8 cellular contexts compared by ENCODE assay signal in the genomic region with DNA sequence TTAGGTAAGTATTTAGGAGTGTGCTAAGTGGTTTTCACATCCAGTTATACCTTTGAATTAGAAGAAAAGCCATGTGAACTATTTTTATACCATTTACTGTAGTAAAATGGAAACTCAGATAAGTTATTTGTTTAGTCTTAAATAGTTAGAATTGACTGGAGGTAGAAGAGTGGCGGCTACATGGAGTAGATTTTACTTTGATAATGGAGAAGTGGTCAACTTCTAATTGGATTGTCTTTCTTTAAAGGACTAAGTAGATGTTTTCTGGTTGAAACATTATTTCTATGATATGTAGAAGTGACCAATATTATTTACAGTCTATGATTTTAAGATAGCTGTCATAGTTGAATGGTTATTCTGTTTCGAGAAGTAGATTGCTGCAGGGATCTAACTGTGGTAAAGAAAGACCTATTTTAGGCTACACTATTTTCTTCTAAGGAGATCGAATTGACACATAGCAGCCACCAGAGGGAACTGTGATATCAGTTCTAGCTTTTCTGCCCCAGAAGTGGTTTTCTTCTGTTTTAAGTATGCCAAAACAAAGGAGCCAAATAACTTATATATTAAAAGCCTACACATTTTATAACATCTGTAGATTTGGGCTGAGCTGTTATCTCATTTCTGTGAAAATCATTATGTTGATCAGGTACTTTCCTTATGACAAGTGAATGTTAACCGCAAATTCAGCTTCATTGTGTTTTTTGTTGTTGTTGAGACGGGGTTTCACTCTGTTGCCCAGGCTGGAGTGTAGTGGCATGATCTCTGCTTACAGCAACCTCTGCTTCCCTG. TPM values are rescaled to one million over a fixed set of nuclear protein-coding genes. Genes with fewer than 3 reads are reported as not detected.
DNase-seq lines count a peak whose midpoint lies in the region; ATAC-seq, FAIRE-seq and TF ChIP-seq lines count a peak whose summit lies in the region.

No MANE protein-coding gene starts in this region.

- peak; percentile 43 for TF ChIP-seq CTCF in kidney (IDR thresholded peaks at IDR 0.05; ENCODE audit: borderline replicate concordance, extremely low read depth, insufficient read depth)

- H3K4me3 ChIP-seq in Karpas-422 (ENCODE audit: low read length) (no peak overlapping the region), kidney (ENCODE audit: low read length in 2 of 2) (no peak overlapping the region)

- H2AFZ ChIP-seq in Karpas-422 (ENCODE audit: low read length): no peak overlapping the region

- peaks cover 17% of the 10 kb centered on the region; the same call in 1 of the 2 replicates for H3K36me3 ChIP-seq in Karpas-422 (ENCODE audit: insufficient read depth, low read length)
- H3K36me3 ChIP-seq in kidney (ENCODE audit: control insufficient read depth in 1 of 2, insufficient read depth in 2 of 2, low read length in 2 of 2): no peaks in the 10 kb centered on the region

- H3K9me2 ChIP-seq in Karpas-422 (replicated peaks; ENCODE audit: insufficient read depth, low read length): no peaks in the 10 kb centered on the region

- H3K79me2 ChIP-seq in Karpas-422 (ENCODE audit: low read length): peaks cover 97% of the 10 kb centered on the region

- DNase-seq in SKM-1 treated with dmso at 0.1 percent for 144 hours (lab: John Stamatoyannopoulos, UW; ENCODE audit: unreplicated experiment) (peak; percentile 25), SKM-1 (lab: John Stamatoyannopoulos, UW; ENCODE audit: unreplicated experiment) (no peak), Karpas-422 (peak; percentile 81), amniotic stem cell (lab: John Stamatoyannopoulos, UW) (peak; percentile 22), kidney (no peak), NCI-H146 (lab: John Stamatoyannopoulos, UW) (no peak), NCI-H446 (lab: John Stamatoyannopoulos, UW) (no peak)

- peak overlapping the region; percentile 12 for H3K27ac ChIP-seq in Karpas-422 (ENCODE audit: low read length)
- no peak overlapping the region for H3K27ac ChIP-seq in kidney (ENCODE audit: low read depth in 2 of 2, low read length in 2 of 2)

- H3K4me2 ChIP-seq in Karpas-422 (ENCODE audit: low read depth, low read length, poor library complexity, severe bottlenecking): peak overlapping the region; percentile 42

- H3K9me3 ChIP-seq in Karpas-422 (ENCODE audit: low read length) (no peaks in the 10 kb centered on the region), kidney (ENCODE audit: control insufficient read depth in 1 of 2, low read length in 2 of 2) (no peaks in the 10 kb centered on the region)

- peak; percentile 62 for FAIRE-seq in kidney (lab: Jason Lieb, UNC)

- H3K27me3 ChIP-seq in Karpas-422 (ENCODE audit: low read length): no peaks in the 10 kb centered on the region

- peak; percentile 88 for ATAC-seq in GM21786 (IDR thresholded peaks at IDR 0.05; ENCODE audit: unreplicated experiment)

- intact Hi-C loops in kidney (cut with DNase I): no loop called here

- H3K4me1 ChIP-seq in Karpas-422 (ENCODE audit: low read length) (peaks cover 38% of the 10 kb centered on the region), kidney (ENCODE audit: control insufficient read depth in 1 of 2, insufficient read depth in 1 of 2, low read depth in 1 of 2, low read length in 2 of 2) (peaks cover 0 to 5% of the 10 kb centered on the region in 2 donors)

- peaks cover 33% of the 10 kb centered on the region for H4K20me1 ChIP-seq in Karpas-422 (ENCODE audit: insufficient read depth, low read depth, low read length)

- H3K9ac ChIP-seq in Karpas-422 (ENCODE audit: low read length) (no peak overlapping the region), kidney (ENCODE audit: low read length in 2 of 2) (no peak overlapping the region)

RNA-seq across cellular contexts. Expression of gene ZMYM2, which starts 26.1 kb away (rescaled TPM):
- 66.2 and 148 TPM in 2 replicates for total RNA-seq in Karpas-422 (2014; rRNA removed; shearing (Covaris generic); ENCODE audit: low replicate concordance)
- total RNA-seq in kidney: 81.3 TPM
- 22.7 TPM for polyA plus RNA-seq in kidney (ENCODE audit: insufficient read depth, low read depth, low replicate concordance)

Comparison
In these comparisons a context has a peak if more than half of its experiments do, and no peak if none do; other contexts are left out.
1. DNase-seq: peak in SKM-1 treated with dmso at 0.1 percent for 144 hours (single experiment), Karpas-422 (single experiment) and amniotic stem cell (single experiment); none in SKM-1 (single experiment), kidney (single experiment), NCI-H146 (single experiment) and NCI-H446 (0 of 2).